In genomic region chr1:21999645-22000044, GRCh38 we compare ENCODE assay signal across 2 cellular contexts. TPM values are rescaled to one million over a fixed set of nuclear protein-coding genes. Genes with fewer than 3 reads are reported as not detected.
"Had no signal": no experiment of that assay in that cellular context is flagged by ENCODE, and none has a peak within 500 bp of the region (broad histone marks: within the 10 kb centered on the region; RNA-seq: fewer than 3 reads in every experiment).

No MANE protein-coding gene starts in this region.

RNA-seq across cellular contexts. Expression of gene CELA3A, which starts 1.8 kb away (rescaled TPM):
- total RNA-seq: activated CD8-positive, alpha-beta memory T cell treated with anti-CD3 and anti-CD28 coated beads, Interleukin-2, amount 10 ng/mL, durations not matched to agents 7 days and 5 days had no signal

RNA-seq across cellular contexts. Expression of gene CELA3B, which starts 22.8 kb away (rescaled TPM):
- total RNA-seq: activated CD8-positive, alpha-beta memory T cell treated with anti-CD3 and anti-CD28 coated beads, Interleukin-2, amount 10 ng/mL, durations not matched to agents 7 days and 5 days; liver had no signal
- polyA plus RNA-seq: liver had no signal
